Comparison of ENCODE assay signal across 16 cellular contexts in genomic region chr10:99629625-99629978, GRCh38.
"Had no signal": no experiment of that assay in that cellular context is flagged by ENCODE, and none has a peak within 500 bp of the region (broad histone marks: within the 10 kb centered on the region; RNA-seq: fewer than 3 reads in every experiment).

No MANE protein-coding gene starts in this region.

- H3K9me3 Mint-ChIP-seq: activated B cell treated with CpG ODN at 0.5 μM for 24 hours; naive thymus-derived CD4-positive, alpha-beta T cell had no signal

- H3K4me3 ChIP-seq: adrenal gland, hepatocyte, left lung, pancreas, tibial nerve, uterus had no signal

- H3K4me1 Mint-ChIP-seq: activated B cell treated with CpG ODN at 0.5 μM for 24 hours; naive thymus-derived CD4-positive, alpha-beta T cell; T-helper 17 cell had no signal

- H3K27ac ChIP-seq: hepatocyte, left lung, pancreas, uterus had no signal

- H3K36me3 ChIP-seq: adrenal gland, left lung, pancreas, tibial nerve, uterus had no signal

- H3K27ac Mint-ChIP-seq: activated B cell treated with CpG ODN at 0.5 μM for 24 hours; naive thymus-derived CD4-positive, alpha-beta T cell; T-helper 17 cell had no signal

- H3K4me3 Mint-ChIP-seq: activated B cell treated with CpG ODN at 0.5 μM for 24 hours; naive thymus-derived CD4-positive, alpha-beta T cell; T-helper 17 cell had no signal

- DNase-seq: activated B cell treated with CpG ODN at 0.5 μM for 24 hours; activated CD4-positive, alpha-beta T cell treated with anti-CD3 and anti-CD28 coated beads, Interleukin-2, amount 50 U/mL, for 1 hour; activated naive CD4-positive, alpha-beta T cell treated with anti-CD3 and anti-CD28 coated beads, Interleukin-2, amount 50 U/mL, for 16 hours; activated T-cell treated with anti-CD3 and anti-CD28 coated beads for 4 hours; adrenal gland; caudate nucleus; kidney; left lung; naive thymus-derived CD4-positive, alpha-beta T cell; pancreas; stimulated activated CD4-positive, alpha-beta T cell treated with anti-CD3 and anti-CD28 coated beads, Interleukin-12 subunit alpha, Interleukin-12 subunit beta, amount 100 ng/mL, for 4 hours; stimulated activated CD4-positive, alpha-beta T cell treated with anti-CD3 and anti-CD28 coated beads, Interleukin-2, amount 100 ng/mL, for 24 hours; T-helper 17 cell; uterus had no signal

- H3K27me3 ChIP-seq: adrenal gland, left lung, pancreas, tibial nerve, uterus had no signal

- ATAC-seq: left lung; naive thymus-derived CD4-positive, alpha-beta T cell; T-helper 17 cell had no signal
